32 cellular contexts compared by ENCODE assay signal in the genomic region with DNA sequence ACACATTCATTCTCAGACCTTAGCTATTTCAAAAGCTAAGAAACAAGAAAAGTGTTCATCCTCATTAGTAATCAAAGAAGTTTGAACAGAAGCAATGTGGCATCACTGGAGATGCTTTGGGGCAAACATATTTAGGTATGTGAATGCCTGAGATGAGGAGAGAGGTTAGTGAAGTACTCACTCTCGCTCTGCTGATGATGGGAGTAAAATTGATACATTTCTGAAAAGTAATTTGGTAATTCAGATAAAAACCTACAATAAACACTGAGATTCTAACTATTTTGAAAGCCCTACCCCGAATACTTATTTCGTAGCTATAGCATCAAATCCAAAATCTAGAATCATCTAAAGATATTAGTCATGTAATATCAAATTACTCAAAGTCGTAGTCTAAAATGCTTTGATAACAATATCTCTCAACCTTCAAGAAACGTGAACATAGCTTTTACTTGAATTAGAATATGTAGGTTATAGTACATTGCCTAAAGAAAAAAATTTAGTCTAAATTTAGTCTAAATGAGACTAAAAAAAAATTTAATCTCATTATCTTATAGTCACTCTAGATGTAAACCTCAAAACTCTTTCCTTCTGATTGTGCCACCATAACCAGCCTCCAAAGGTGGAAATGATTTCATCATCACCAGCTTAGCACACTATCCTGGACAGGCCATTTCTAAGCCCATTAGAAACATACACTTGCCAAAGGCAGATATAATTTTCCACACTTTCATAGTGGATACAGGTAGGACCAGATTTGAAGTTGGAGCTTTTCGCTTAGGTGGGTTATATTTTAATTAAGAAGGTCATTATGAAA.
DNase-seq lines count a peak whose midpoint lies in the region; ATAC-seq, FAIRE-seq and TF ChIP-seq lines count a peak whose summit lies in the region.
"Had no signal": no experiment of that assay in that cellular context is flagged by ENCODE, and none has a peak within 500 bp of the region (broad histone marks: within the 10 kb centered on the region; RNA-seq: fewer than 3 reads in every experiment).

No MANE protein-coding gene starts in this region.

- TF ChIP-seq EP300 in K562 (IDR thresholded peaks at IDR 0.05; ENCODE audit: low read length) = no peak

- BruUV-seq in K562 (replicated peaks; lab: Mats Ljungman, UMichigan) = no TSS peak

- H3K27ac ChIP-seq in DND-41 (ENCODE audit: low read length) = 0 out of 2 replicates have a peak overlapping the region, but pooled peaks have one; percentile 11
- no peak overlapping the region for H3K27ac ChIP-seq in K562 (ENCODE audit: extremely low read depth, low read depth, low read length)
- no peak overlapping the region for H3K27ac ChIP-seq in vagina
- H3K27ac ChIP-seq: body of pancreas, esophagus muscularis mucosa, left ventricle myocardium inferior, Peyer's patch, tibial artery had no signal

- H3K27me3 Mint-ChIP-seq in activated CD8-positive, alpha-beta memory T cell treated with anti-CD3 and anti-CD28 coated beads, Interleukin-2, amount 10 ng/mL, durations not matched to agents 7 days and 5 days = no peaks in the 10 kb centered on the region
- no peaks in the 10 kb centered on the region for H3K27me3 Mint-ChIP-seq in activated CD4-positive, alpha-beta memory T cell treated with anti-CD3 and anti-CD28 coated beads, Interleukin-2, amount 10 ng/mL, durations not matched to agents 7 days and 5 days
- H3K27me3 Mint-ChIP-seq: CD4-positive, alpha-beta T cell; central memory CD8-positive, alpha-beta T cell; IgD-negative memory B cell had no signal

- H3K9me3 ChIP-seq in DND-41 (ENCODE audit: insufficient read depth, low read length, severe bottlenecking) (no peaks in the 10 kb centered on the region), K562 (replicated peaks; ENCODE audit: control insufficient read depth, insufficient read depth, low read depth, low read length) (no peaks in the 10 kb centered on the region), vagina (no peaks in the 10 kb centered on the region)
- H3K9me3 ChIP-seq: body of pancreas, esophagus muscularis mucosa, left ventricle myocardium inferior, Peyer's patch, tibial artery had no signal

- no peak overlapping the region for H3K9ac ChIP-seq in DND-41 (ENCODE audit: low read depth, low read length)
- H3K9ac ChIP-seq in K562 (ENCODE audit: insufficient read depth in 1 of 2, low read depth in 2 of 2, low read length in 2 of 2) = no peak overlapping the region

- POLR2A ChIA-PET in activated CD4-positive, alpha-beta memory T cell treated with anti-CD3 and anti-CD28 coated beads, Interleukin-2, amount 10 ng/mL, durations not matched to agents 7 days and 5 days (lab: Charles Lee) = interaction anchor here (0.7 to 11.0 kb wide), 35 partner anchors 8 to 347 kb away, joined by 3 to 235 read pairs (median 4); partner anchors contain the start of gene TAB2
- POLR2A ChIA-PET in K562 (lab: Yijun Ruan, JAX) = interaction anchor here (0.5 to 1.0 kb wide), 4 partner anchors 10 to 257 kb away, joined by 3 to 5 read pairs (median 4); no protein-coding TSS in a partner anchor

- no peak for FAIRE-seq in K562 (lab: Jason Lieb, UNC)
- FAIRE-seq: D721Med, GM19239 had no signal

- ATAC-seq in activated CD8-positive, alpha-beta memory T cell treated with anti-CD3 and anti-CD28 coated beads, Interleukin-2, amount 10 ng/mL, durations not matched to agents 7 days and 5 days = peak; percentile 62
- ATAC-seq in DND-41 (ENCODE audit: insufficient read depth, low read depth) = no peak
- no peak for ATAC-seq in K562
- no peak for ATAC-seq in HG03280 (IDR thresholded peaks at IDR 0.05; ENCODE audit: unreplicated experiment)
- ATAC-seq: body of pancreas, GM23338, right cardiac atrium had no signal

- peak overlapping the region; percentile 78 for H3K4me3 Mint-ChIP-seq in activated CD8-positive, alpha-beta memory T cell treated with anti-CD3 and anti-CD28 coated beads, Interleukin-2, amount 10 ng/mL, durations not matched to agents 7 days and 5 days
- H3K4me3 Mint-ChIP-seq in activated CD4-positive, alpha-beta memory T cell treated with anti-CD3 and anti-CD28 coated beads, Interleukin-2, amount 10 ng/mL, durations not matched to agents 7 days and 5 days = peak overlapping the region; percentile 79
- H3K4me3 Mint-ChIP-seq: CD4-positive, alpha-beta T cell; central memory CD8-positive, alpha-beta T cell; GM23338; IgD-negative memory B cell had no signal

- H3K4me3 ChIP-seq in DND-41 (ENCODE audit: low read depth in 1 of 2, low read length in 2 of 2) (no peak overlapping the region), K562 (no peak overlapping the region), vagina (no peak overlapping the region)
- H3K4me3 ChIP-seq: body of pancreas, esophagus muscularis mucosa, GM23338, left ventricle myocardium inferior, Peyer's patch, tibial artery had no signal

- H3K4me2 ChIP-seq in DND-41 (ENCODE audit: insufficient read depth, low read length) = no peak overlapping the region
- H3K4me2 ChIP-seq in K562 (ENCODE audit: insufficient read depth, low read length) = no peak overlapping the region
- H3K4me2 ChIP-seq: GM23338 had no signal

- TF ChIP-seq POLR2A in K562 (conservative IDR thresholded peaks at IDR 0.05) (no peak), vagina (IDR thresholded peaks at IDR 0.05) (no peak)

- 12% methylated on average over 6 of the region's 6 CpGs for WGBS in K562 (ENCODE audit: insufficient coverage, low coverage, missing lambda C conversion rate)

- H3K27me3 ChIP-seq in DND-41 (ENCODE audit: insufficient read depth, low read length, poor library complexity) (no peaks in the 10 kb centered on the region), K562 (ENCODE audit: control insufficient read depth in 2 of 2, insufficient read depth in 2 of 2, low read length in 2 of 2) (peaks cover 0 to 18% of the 10 kb centered on the region in 2 experiments; a peak in 3 of 5 replicates), vagina (no peaks in the 10 kb centered on the region)
- H3K27me3 ChIP-seq: body of pancreas, esophagus muscularis mucosa, Peyer's patch had no signal

- CTCF ChIA-PET in activated CD8-positive, alpha-beta memory T cell treated with anti-CD3 and anti-CD28 coated beads, Interleukin-2, amount 10 ng/mL, durations not matched to agents 7 days and 5 days (lab: Charles Lee) = interaction anchor here (0.8 to 7.5 kb wide), 19 partner anchors 9 to 347 kb away, joined by 3 to 74 read pairs (median 5); partner anchors contain the start of gene TAB2
- CTCF ChIA-PET in activated CD4-positive, alpha-beta memory T cell treated with anti-CD3 and anti-CD28 coated beads, Interleukin-2, amount 10 ng/mL, durations not matched to agents 7 days and 5 days (lab: Charles Lee) = interaction anchor here (0.7 to 4.9 kb wide), 17 partner anchors 10 to 400 kb away, joined by 3 to 70 read pairs (median 4); partner anchors contain the start of gene ZC3H12D
- CTCF ChIA-PET in K562 (lab: Yijun Ruan, JAX; ENCODE audit: low intra/inter-chr PET ratio) = interaction anchor here (5.9 kb wide), 1 partner anchor 346 kb away, joined by 67 read pairs; no protein-coding TSS in a partner anchor

- H2AFZ ChIP-seq in DND-41 (ENCODE audit: low read depth, low read length) = no peak overlapping the region
- no peak overlapping the region for H2AFZ ChIP-seq in K562 (ENCODE audit: low read depth, low read length)
- H2AFZ ChIP-seq: GM23338 had no signal

- H3K36me3 Mint-ChIP-seq in activated CD8-positive, alpha-beta memory T cell treated with anti-CD3 and anti-CD28 coated beads, Interleukin-2, amount 10 ng/mL, durations not matched to agents 7 days and 5 days = peaks cover 20% of the 10 kb centered on the region
- peaks cover 32% of the 10 kb centered on the region for H3K36me3 Mint-ChIP-seq in activated CD4-positive, alpha-beta memory T cell treated with anti-CD3 and anti-CD28 coated beads, Interleukin-2, amount 10 ng/mL, durations not matched to agents 7 days and 5 days (ENCODE audit: low read depth)
- H3K36me3 Mint-ChIP-seq: IgD-negative memory B cell had no signal

- H3K4me1 Mint-ChIP-seq in activated CD8-positive, alpha-beta memory T cell treated with anti-CD3 and anti-CD28 coated beads, Interleukin-2, amount 10 ng/mL, durations not matched to agents 7 days and 5 days = peaks cover 82% of the 10 kb centered on the region
- H3K4me1 Mint-ChIP-seq in activated CD4-positive, alpha-beta memory T cell treated with anti-CD3 and anti-CD28 coated beads, Interleukin-2, amount 10 ng/mL, durations not matched to agents 7 days and 5 days = peaks cover 78% of the 10 kb centered on the region

- H4K20me1 ChIP-seq in DND-41 (ENCODE audit: insufficient read depth, low read length) (no peaks in the 10 kb centered on the region), K562 (replicated peaks; ENCODE audit: control insufficient read depth, insufficient read depth, low read length) (no peaks in the 10 kb centered on the region; the same call in 1 of the 2 replicates)

- DNase-seq in activated CD8-positive, alpha-beta memory T cell treated with anti-CD3 and anti-CD28 coated beads, Interleukin-2, amount 10 ng/mL, durations not matched to agents 7 days and 5 days = no peak
- DNase-seq in activated CD8-positive, alpha-beta memory T cell treated with anti-CD3 and anti-CD28 coated beads, Interleukin-2, amount 50 U/mL, for 4 hours = no peak
- DNase-seq in DND-41 = no peak
- no peak for DNase-seq in activated CD4-positive, alpha-beta memory T cell treated with anti-CD3 and anti-CD28 coated beads, Interleukin-2, amount 10 ng/mL, durations not matched to agents 7 days and 5 days
- no peak for DNase-seq in K562 (ENCODE audit: extremely low read depth in 1 of 4, low spot score in 3 of 4)
- DNase-seq in vagina (ENCODE audit: extremely low spot score in 2 of 2) = no peak
- no peak for DNase-seq in DMS 273 (lab: John Stamatoyannopoulos, UW; ENCODE audit: unreplicated experiment)
- DNase-seq: activated CD8-positive, alpha-beta memory T cell treated with anti-CD3 and anti-CD28 coated beads for 24 hours; AML-193; body of pancreas; CD4-positive, alpha-beta T cell; dermis blood vessel endothelial cell; EL; foreskin fibroblast; head of caudate nucleus; left ventricle myocardium inferior; mesendoderm; NCI-H1048; NCI-H82; Peyer's patch; right cardiac atrium; SHP77 treated with DMSO at 0.1 percent for 48 hours; stimulated activated CD4-positive, alpha-beta T cell treated with anti-CD3 and anti-CD28 coated beads, Interleukin-1b, Interleukin-23, amount 100 ng/mL, for 48 hours; T1000; tibial artery had no signal

- intact Hi-C loops in K562 (cut with micrococcal nuclease) = loop anchor here (5.0 kb wide), 1 partner anchor 102 kb away; no protein-coding TSS in a partner anchor
- intact Hi-C loops in vagina (cut with DNase I) = loop anchor here (5.0 kb wide), 2 partner anchors 347 to 432 kb away; no protein-coding TSS in a partner anchor

- H3K36me3 ChIP-seq in DND-41 (ENCODE audit: insufficient read depth, low read length) (no peaks in the 10 kb centered on the region), K562 (ENCODE audit: control insufficient read depth, insufficient read depth, low read length) (no peaks in the 10 kb centered on the region), vagina (no peaks in the 10 kb centered on the region)
- H3K36me3 ChIP-seq: esophagus muscularis mucosa, left ventricle myocardium inferior, Peyer's patch, tibial artery had no signal

- H3K4me1 ChIP-seq in DND-41 (ENCODE audit: insufficient read depth, low read length) = peaks cover 48% of the 10 kb centered on the region
- no peaks in the 10 kb centered on the region for H3K4me1 ChIP-seq in K562 (replicated peaks in 1 of 2; ENCODE audit: control insufficient read depth in 2 of 2, insufficient read depth in 2 of 2, low read length in 2 of 2)
- peaks cover 16% of the 10 kb centered on the region for H3K4me1 ChIP-seq in vagina

- TF ChIP-seq CTCF in DND-41 (IDR thresholded peaks at IDR 0.05; ENCODE audit: borderline replicate concordance, extremely low read depth, low read length, poor library complexity, severe bottlenecking) = no peak
- TF ChIP-seq CTCF in K562 (IDR thresholded peaks at IDR 0.05 in 2 of 3, conservative IDR thresholded peaks at IDR 0.05 in 1 of 3; ENCODE audit: insufficient read depth in 2 of 3, low read depth in 1 of 3, low read length in 3 of 3) = no peak
- TF ChIP-seq CTCF in vagina (IDR thresholded peaks at IDR 0.05) = no peak

- no peaks in the 10 kb centered on the region for H3K9me3 Mint-ChIP-seq in activated CD8-positive, alpha-beta memory T cell treated with anti-CD3 and anti-CD28 coated beads, Interleukin-2, amount 10 ng/mL, durations not matched to agents 7 days and 5 days (ENCODE audit: low read depth)
- no peaks in the 10 kb centered on the region for H3K9me3 Mint-ChIP-seq in activated CD4-positive, alpha-beta memory T cell treated with anti-CD3 and anti-CD28 coated beads, Interleukin-2, amount 10 ng/mL, durations not matched to agents 7 days and 5 days
- H3K9me3 Mint-ChIP-seq: CD4-positive, alpha-beta T cell; central memory CD8-positive, alpha-beta T cell; GM23338; IgD-negative memory B cell had no signal

- H3K79me2 ChIP-seq in DND-41 (ENCODE audit: insufficient read depth, low read length) = no peaks in the 10 kb centered on the region
- H3K79me2 ChIP-seq in K562 (ENCODE audit: control insufficient read depth, insufficient read depth, low read length) = no peaks in the 10 kb centered on the region

- in situ Hi-C loops in K562 (cut with MboI) = no loop called here

- peak overlapping the region; percentile 96 for H3K27ac Mint-ChIP-seq in activated CD8-positive, alpha-beta memory T cell treated with anti-CD3 and anti-CD28 coated beads, Interleukin-2, amount 10 ng/mL, durations not matched to agents 7 days and 5 days
- H3K27ac Mint-ChIP-seq in activated CD4-positive, alpha-beta memory T cell treated with anti-CD3 and anti-CD28 coated beads, Interleukin-2, amount 10 ng/mL, durations not matched to agents 7 days and 5 days = peak overlapping the region; percentile 96
- H3K27ac Mint-ChIP-seq: CD4-positive, alpha-beta T cell; GM23338 had no signal

- no peaks in the 10 kb centered on the region for H3K9me1 ChIP-seq in K562 (ENCODE audit: control insufficient read depth, insufficient read depth, low read length)

- no peak for TF ChIP-seq RAD21 in K562 (CRISPR knock-in tag; conservative IDR thresholded peaks at IDR 0.05 in 1 of 2, IDR thresholded peaks at IDR 0.05 in 1 of 2)
